Comparison of ENCODE assay signal across 8 cellular contexts in genomic region chr17:28372945-28373274, GRCh38. TPM values are rescaled to one million over a fixed set of nuclear protein-coding genes. Genes with fewer than 3 reads are reported as not detected.
DNase-seq lines count a peak whose midpoint lies in the region; ATAC-seq, FAIRE-seq and TF ChIP-seq lines count a peak whose summit lies in the region.

No MANE protein-coding gene starts in this region.

- no peak for FAIRE-seq in astrocyte (lab: Jason Lieb, UNC)

- H3K9me3 Mint-ChIP-seq in HFFc6 (no peaks in the 10 kb centered on the region), astrocyte (ENCODE audit: unreplicated experiment) (no peaks in the 10 kb centered on the region)
- H3K9me3 Mint-ChIP-seq in naive thymus-derived CD8-positive, alpha-beta T cell, result no peaks in the 10 kb centered on the region

- H3K4me1 Mint-ChIP-seq in HFFc6 (ENCODE audit: low read depth), result peaks cover 35% of the 10 kb centered on the region
- H3K4me1 Mint-ChIP-seq in astrocyte (ENCODE audit: low read depth, unreplicated experiment), result peaks cover 15% of the 10 kb centered on the region
- peaks cover 12 to 25% (median 23%) of the 10 kb centered on the region in 4 donors for H3K4me1 Mint-ChIP-seq in naive thymus-derived CD8-positive, alpha-beta T cell

- H3K36me3 ChIP-seq in BLaER1 (peaks cover 22% of the 10 kb centered on the region), astrocyte (ENCODE audit: insufficient read depth, low read length) (no peaks in the 10 kb centered on the region)

- peaks cover 32% of the 10 kb centered on the region for H3K4me1 ChIP-seq in BLaER1
- H3K4me1 ChIP-seq in astrocyte (ENCODE audit: insufficient read depth, low read length), result peaks cover 21% of the 10 kb centered on the region

- peaks cover 8% of the 10 kb centered on the region for H3K36me3 Mint-ChIP-seq in HFFc6 (ENCODE audit: low read depth)
- H3K36me3 Mint-ChIP-seq in astrocyte (ENCODE audit: low read depth, unreplicated experiment), result peaks cover 7% of the 10 kb centered on the region
- H3K36me3 Mint-ChIP-seq in naive thymus-derived CD8-positive, alpha-beta T cell, result peaks cover 0 to 4% (median 3%) of the 10 kb centered on the region in 3 donors

- H3K4me3 ChIP-seq in BLaER1 (peak overlapping the region; percentile 77), astrocyte (ENCODE audit: insufficient read depth, low read depth, low read length) (peak overlapping the region; percentile 73)

- H3K27ac Mint-ChIP-seq in HFFc6, result peak overlapping the region; percentile 31; the same call in 1 of the 2 replicates
- no peak overlapping the region for H3K27ac Mint-ChIP-seq in astrocyte (ENCODE audit: unreplicated experiment)
- peak overlapping the region in 7 of 10 donors; percentile 34 to 94 (median 62) for H3K27ac Mint-ChIP-seq in naive thymus-derived CD8-positive, alpha-beta T cell

- TF ChIP-seq CTCF in HFFc6 (IDR thresholded peaks at IDR 0.05) (no peak), astrocyte (IDR thresholded peaks at IDR 0.05; ENCODE audit: insufficient read depth, low read depth, low read length) (no peak)

- H2AFZ ChIP-seq in astrocyte (ENCODE audit: low read depth, low read length), result no peak overlapping the region

- peaks cover 61% of the 10 kb centered on the region for H4K20me1 ChIP-seq in BLaER1
- H4K20me1 ChIP-seq in astrocyte (ENCODE audit: insufficient read depth, low read length), result peaks cover 38% of the 10 kb centered on the region

- H3K27me3 Mint-ChIP-seq in HFFc6 (ENCODE audit: insufficient read depth), result no peaks in the 10 kb centered on the region; the same call in 1 of the 2 replicates
- peaks cover 16% of the 10 kb centered on the region for H3K27me3 Mint-ChIP-seq in astrocyte (ENCODE audit: low read depth, unreplicated experiment)
- no peaks in the 10 kb centered on the region for H3K27me3 Mint-ChIP-seq in naive thymus-derived CD8-positive, alpha-beta T cell

- H3K27ac ChIP-seq in BLaER1 (no peak overlapping the region; the same call in 1 of the 2 replicates), astrocyte (ENCODE audit: low read depth, low read length) (no peak overlapping the region)

- peak overlapping the region; percentile 73; the same call in 1 of the 2 replicates for H3K9ac ChIP-seq in BLaER1
- H3K9ac ChIP-seq in astrocyte (ENCODE audit: low read length), result peak overlapping the region; percentile 77

- no peak for ATAC-seq in naive thymus-derived CD8-positive, alpha-beta T cell
- no peak for ATAC-seq in HG02884 (IDR thresholded peaks at IDR 0.05; ENCODE audit: unreplicated experiment)

- H3K4me2 ChIP-seq in BLaER1, result peak overlapping the region; percentile 95
- peak overlapping the region; percentile 100 for H3K4me2 ChIP-seq in astrocyte (ENCODE audit: low read length)

- no peaks in the 10 kb centered on the region for H3K27me3 ChIP-seq in BLaER1
- no peaks in the 10 kb centered on the region for H3K27me3 ChIP-seq in astrocyte (ENCODE audit: insufficient read depth, low read length)

- POLR2A ChIA-PET in naive thymus-derived CD8-positive, alpha-beta T cell (lab: Charles Lee), result interaction anchor here (0.6 to 4.9 kb wide), 5 partner anchors 11 to 67 kb away, joined by 4 to 29 read pairs (median 14); partner anchors contain the start of genes IFT20, POLDIP2 and TNFAIP1

- H3K9me3 ChIP-seq in BLaER1 (no peaks in the 10 kb centered on the region), astrocyte (ENCODE audit: insufficient read depth, low read depth, low read length) (no peaks in the 10 kb centered on the region)

- peaks cover 12% of the 10 kb centered on the region for H3K79me2 ChIP-seq in astrocyte (ENCODE audit: insufficient read depth, low read length)

- no peak for DNase-seq in HFFc6
- DNase-seq in astrocyte (ENCODE audit: low read depth), result no peak
- DNase-seq in naive thymus-derived CD8-positive, alpha-beta T cell, result peak in 1 of 10 donors; percentile 34
- no peak for DNase-seq in NCI-H1436 (lab: John Stamatoyannopoulos, UW)
- no peak for DNase-seq in NCI-H128 (lab: John Stamatoyannopoulos, UW; ENCODE audit: unreplicated experiment)
- DNase-seq in ACHN, result no peak

- peak overlapping the region; percentile 87 for H3K4me3 Mint-ChIP-seq in HFFc6
- H3K4me3 Mint-ChIP-seq in astrocyte (ENCODE audit: unreplicated experiment), result peak overlapping the region; percentile 81
- H3K4me3 Mint-ChIP-seq in naive thymus-derived CD8-positive, alpha-beta T cell, result peak overlapping the region; percentile 68 to 86 (median 74)

- in situ Hi-C loops in ACHN (cut with HindIII; ENCODE audit: low pct_ligation_motif_present, low pct_unique_long_range_greater_than_20kb, low sequenced_read_pairs), result no loop called here

RNA-seq across cellular contexts. Expression of gene SARM1, which starts 1.4 kb away (rescaled TPM):
- 10 to 100 TPM; 15.1 to 18.9 (median 16.8) TPM for total RNA-seq in HFFc6 (2021; fragmentation: NEBNext Ultra II Directional; extraction: Animal tissue kit (Norgen Biotek cat#: 25700))
- 12.8 and 14.4 TPM in 2 replicates for total RNA-seq in astrocyte
- 10 to 100 TPM; 31.9 to 33.2 TPM for total RNA-seq in naive thymus-derived CD8-positive, alpha-beta T cell
- polyA plus RNA-seq in naive thymus-derived CD8-positive, alpha-beta T cell, result 1 to 10 TPM; 5.3 to 8.4 (median 7.0) TPM

RNA-seq across cellular contexts. Expression of gene VTN, which starts 2.8 kb away (rescaled TPM):
- under 1 TPM; 0.36 to 0.76 (median 0.60) TPM for total RNA-seq in HFFc6 (2021; fragmentation: NEBNext Ultra II Directional; extraction: Animal tissue kit (Norgen Biotek cat#: 25700))
- total RNA-seq in astrocyte, result 1.4 and 2.7 TPM in 2 replicates
- under 1 TPM in 1 of 2 experiments, not detected in 1; 0.26 TPM for total RNA-seq in naive thymus-derived CD8-positive, alpha-beta T cell
- not detected for polyA plus RNA-seq in naive thymus-derived CD8-positive, alpha-beta T cell

RNA-seq across cellular contexts. Expression of gene SEBOX, which starts 7.9 kb away (rescaled TPM):
- not detected for total RNA-seq in HFFc6 (2021; fragmentation: NEBNext Ultra II Directional; extraction: Animal tissue kit (Norgen Biotek cat#: 25700))
- total RNA-seq in astrocyte, result not detected in 2 replicates
- total RNA-seq in naive thymus-derived CD8-positive, alpha-beta T cell, result not detected
- not detected for polyA plus RNA-seq in naive thymus-derived CD8-positive, alpha-beta T cell

RNA-seq across cellular contexts. Expression of gene POLDIP2, which starts 15.6 kb away (rescaled TPM):
- 100 to 1,000 TPM; 104 to 118 (median 106) TPM for total RNA-seq in HFFc6 (2021; fragmentation: NEBNext Ultra II Directional; extraction: Animal tissue kit (Norgen Biotek cat#: 25700))
- 78.6 and 79.1 TPM in 2 replicates for total RNA-seq in astrocyte
- total RNA-seq in naive thymus-derived CD8-positive, alpha-beta T cell, result 10 to 100 TPM; 35.4 to 37.5 TPM
- polyA plus RNA-seq in naive thymus-derived CD8-positive, alpha-beta T cell, result 10 to 100 TPM; 81.3 to 90.3 (median 85.6) TPM

RNA-seq across cellular contexts. Expression of gene SLC46A1, which starts 33.1 kb away (rescaled TPM):
- total RNA-seq in HFFc6 (2021; fragmentation: NEBNext Ultra II Directional; extraction: Animal tissue kit (Norgen Biotek cat#: 25700)), result 1 to 10 TPM; 4.3 to 6.7 (median 6.4) TPM
- total RNA-seq in astrocyte, result 7.4 and 7.9 TPM in 2 replicates
- 1 to 10 TPM; 3.2 to 3.8 TPM for total RNA-seq in naive thymus-derived CD8-positive, alpha-beta T cell
- polyA plus RNA-seq in naive thymus-derived CD8-positive, alpha-beta T cell, result 1 to 10 TPM; 1.0 to 2.7 (median 1.9) TPM
